ENCODE assay signal across 10 cellular contexts in genomic region chr12:93166891-93167307, GRCh38.
DNase-seq lines count a peak whose midpoint lies in the region; ATAC-seq, FAIRE-seq and TF ChIP-seq lines count a peak whose summit lies in the region.
"Had no signal": no experiment of that assay in that cellular context is flagged by ENCODE, and none has a peak within 500 bp of the region (broad histone marks: within the 10 kb centered on the region; RNA-seq: fewer than 3 reads in every experiment).

No MANE protein-coding gene starts in this region.

- no peaks in the 10 kb centered on the region for H3K9me2 ChIP-seq in DOHH2 (replicated peaks; ENCODE audit: control insufficient read depth, low read length)

- H3K27ac ChIP-seq in DOHH2 (ENCODE audit: low read depth, low read length) = peak overlapping the region; percentile 88
- H3K27ac ChIP-seq in upper lobe of left lung = no peak overlapping the region
- no peak overlapping the region for H3K27ac ChIP-seq in ovary

- TF ChIP-seq CTCF in DOHH2 (IDR thresholded peaks at IDR 0.05; ENCODE audit: low read depth, low read length, poor library complexity, severe bottlenecking) (no peak), upper lobe of left lung (IDR thresholded peaks at IDR 0.05) (no peak), ovary (IDR thresholded peaks at IDR 0.05) (no peak)

- WGBS in upper lobe of left lung, 2 donors = 76 to 88% methylated on average over 4 of the region's 4 CpGs
- WGBS in ovary, 3 donors = 91 to 95% (median 92%) methylated on average over 4 of the region's 4 CpGs

- no peaks in the 10 kb centered on the region for H3K79me2 ChIP-seq in DOHH2 (ENCODE audit: control insufficient read depth, low read length)

- H3K4me3 ChIP-seq in DOHH2 (ENCODE audit: low read length) (peak overlapping the region; percentile 69), upper lobe of left lung (no peak overlapping the region), MG63 (no peak overlapping the region), ovary (no peak overlapping the region)
- H3K4me3 ChIP-seq: HAP-1 had no signal

- H3K4me1 ChIP-seq in DOHH2 (ENCODE audit: control insufficient read depth, low read length) (peaks cover 48% of the 10 kb centered on the region), upper lobe of left lung (peaks cover 0 to 3% (median 0%) of the 10 kb centered on the region in 4 donors), ovary (ENCODE audit: insufficient read depth) (peaks cover 1% of the 10 kb centered on the region)

- H3K36me3 ChIP-seq in DOHH2 (ENCODE audit: control insufficient read depth, low read length) (no peaks in the 10 kb centered on the region), upper lobe of left lung (no peaks in the 10 kb centered on the region), MG63 (no peaks in the 10 kb centered on the region), ovary (no peaks in the 10 kb centered on the region)
- H3K36me3 ChIP-seq: HAP-1 had no signal

- no peaks in the 10 kb centered on the region for H3K27me3 ChIP-seq in DOHH2 (ENCODE audit: control insufficient read depth, low read length)
- H3K27me3 ChIP-seq in upper lobe of left lung = no peaks in the 10 kb centered on the region
- no peaks in the 10 kb centered on the region for H3K27me3 ChIP-seq in MG63
- H3K27me3 ChIP-seq in ovary = no peaks in the 10 kb centered on the region

- H4K20me1 ChIP-seq in DOHH2 (ENCODE audit: control insufficient read depth, insufficient read depth, low read depth, low read length) = no peaks in the 10 kb centered on the region

- H3K4me2 ChIP-seq in DOHH2 (ENCODE audit: low read length) = peak overlapping the region; percentile 76

- TF ChIP-seq POLR2A in upper lobe of left lung (IDR thresholded peaks at IDR 0.05) (no peak), ovary (IDR thresholded peaks at IDR 0.05) (no peak)

- H3K9me3 ChIP-seq in DOHH2 (ENCODE audit: control insufficient read depth, insufficient read depth, low read length) (no peaks in the 10 kb centered on the region), upper lobe of left lung (no peaks in the 10 kb centered on the region), MG63 (no peaks in the 10 kb centered on the region), ovary (no peaks in the 10 kb centered on the region)
- H3K9me3 ChIP-seq: HAP-1 had no signal

- ATAC-seq in GM19372 (IDR thresholded peaks at IDR 0.05; ENCODE audit: low read depth, unreplicated experiment) = peak; percentile 75
- ATAC-seq in HG02943 (IDR thresholded peaks at IDR 0.05; ENCODE audit: low read depth, unreplicated experiment) = peak; percentile 50
- ATAC-seq in upper lobe of left lung (ENCODE audit: low FRiP score in 2 of 2) = no peak

- TF ChIP-seq EP300 in upper lobe of left lung (IDR thresholded peaks at IDR 0.05) (no peak), ovary (IDR thresholded peaks at IDR 0.05) (no peak)

- peaks cover 14% of the 10 kb centered on the region for H3F3A ChIP-seq in DOHH2 (ENCODE audit: control insufficient read depth, insufficient read depth)

- DNase-seq in NAMALWA (ENCODE audit: low spot score) (peak; percentile 67), upper lobe of left lung (no peak), MG63 (no peak), ovary (no peak), frontal cortex (ENCODE audit: low spot score in 2 of 2) (no peak)
- DNase-seq: NCI-H2107 had no signal

- no peak for FAIRE-seq in frontal cortex (lab: Jason Lieb, UNC)

- intact Hi-C loops in ovary (cut with DNase I) = no loop called here

Comparison
In these comparisons a context has a peak if more than half of its experiments do, and no peak if none do; other contexts are left out.
1. ATAC-seq: peak in GM19372 (single experiment) and HG02943 (single experiment); none in upper lobe of left lung (0 of 2).